8 cellular contexts compared by ENCODE assay signal in genomic region chr6:27478706-27479318, GRCh38. TPM values are rescaled to one million over a fixed set of nuclear protein-coding genes. Genes with fewer than 3 reads are reported as not detected.
DNase-seq lines count a peak whose midpoint lies in the region; ATAC-seq and TF ChIP-seq lines count a peak whose summit lies in the region.

No MANE protein-coding gene starts in this region.

- TF ChIP-seq CTCF in BJ (IDR thresholded peaks at IDR 0.05; ENCODE audit: insufficient read depth, low read depth, low read length): no peak
- no peak for TF ChIP-seq CTCF in lower leg skin (IDR thresholded peaks at IDR 0.05)

- H3K4me3 ChIP-seq in BJ (ENCODE audit: low read depth, low read length): peak overlapping the region; percentile 67
- peak overlapping the region; percentile 83 for H3K4me3 ChIP-seq in lower leg skin (ENCODE audit: low read depth, poor library complexity, severe bottlenecking)

- no peak for TF ChIP-seq POLR2A in lower leg skin (IDR thresholded peaks at IDR 0.05)

- CTCF ChIA-PET in BJ (lab: Yijun Ruan, JAX): interaction anchor here (0.6 to 2.2 kb wide), 4 partner anchors 40 to 1385 kb away, joined by 3 to 6 read pairs (median 3); no protein-coding TSS in a partner anchor

- peak; percentile 75 for DNase-seq in BJ (ENCODE audit: low read depth)
- DNase-seq in NCI-H526 treated with DMSO at 0.1 percent for 48 hours (lab: John Stamatoyannopoulos, UW): peak; percentile 65
- peak; percentile 80 to 83 for DNase-seq in activated CD4-positive, alpha-beta T cell treated with anti-CD3 and anti-CD28 coated beads, Interleukin-2, amount 50 U/mL, for 4 hours
- peak; percentile 85 for DNase-seq in ecto neural progenitor cell (ENCODE audit: low spot score)
- peak; percentile 96 to 98 for DNase-seq in lower leg skin (ENCODE audit: low spot score in 2 of 2)
- peak; percentile 80 to 81 for DNase-seq in stimulated activated CD4-positive, alpha-beta T cell treated with anti-CD3 and anti-CD28 coated beads, Interleukin-4, amount 100 ng/mL, for 48 hours (ENCODE audit: low read depth in 2 of 2)

- ATAC-seq in GM19351 (IDR thresholded peaks at IDR 0.05; ENCODE audit: unreplicated experiment) (peak; percentile 69), HG03460 (IDR thresholded peaks at IDR 0.05; ENCODE audit: unreplicated experiment) (peak; percentile 63)

- POLR2A ChIA-PET in BJ (lab: Charles Lee): interaction anchor here (0.7 kb wide), 1 partner anchor 886 kb away, joined by 3 read pairs; no protein-coding TSS in a partner anchor

- 0 to 1% methylated on average over 28 of the region's 28 CpGs for WGBS in lower leg skin, 2 donors

- no peaks in the 10 kb centered on the region for H3K27me3 ChIP-seq in BJ (ENCODE audit: control insufficient read depth, insufficient read depth, low read length)

- no peaks in the 10 kb centered on the region for H3K36me3 ChIP-seq in BJ (ENCODE audit: control insufficient read depth, insufficient read depth, low read length)

- intact Hi-C loops in lower leg skin (cut with DNase I; ENCODE audit: low total_unique reads): no loop called here

RNA-seq across cellular contexts. Expression of gene ZNF184, which starts 5.9 kb away (rescaled TPM):
- 1.8 and 3.4 TPM in 2 replicates for polyA plus RNA-seq in BJ (2011; rRNA removed)
- 2.3 and 2.9 TPM in 2 replicates for polyA minus RNA-seq in BJ (2011; rRNA and poly(A)+ RNA removed)
- 10 to 100 TPM in 3 of 4 donors, 1 to 10 TPM in 1; 9.5 to 14.0 (median 12.3) TPM for total RNA-seq in lower leg skin

Comparison
In these comparisons a context has a peak if more than half of its experiments do, and no peak if none do; other contexts are left out.
1. Peak in every context shown above with its lines: DNase-seq, ATAC-seq and H3K4me3 ChIP-seq.